ENCODE assay signal across 1 cellular context in the genomic region with DNA sequence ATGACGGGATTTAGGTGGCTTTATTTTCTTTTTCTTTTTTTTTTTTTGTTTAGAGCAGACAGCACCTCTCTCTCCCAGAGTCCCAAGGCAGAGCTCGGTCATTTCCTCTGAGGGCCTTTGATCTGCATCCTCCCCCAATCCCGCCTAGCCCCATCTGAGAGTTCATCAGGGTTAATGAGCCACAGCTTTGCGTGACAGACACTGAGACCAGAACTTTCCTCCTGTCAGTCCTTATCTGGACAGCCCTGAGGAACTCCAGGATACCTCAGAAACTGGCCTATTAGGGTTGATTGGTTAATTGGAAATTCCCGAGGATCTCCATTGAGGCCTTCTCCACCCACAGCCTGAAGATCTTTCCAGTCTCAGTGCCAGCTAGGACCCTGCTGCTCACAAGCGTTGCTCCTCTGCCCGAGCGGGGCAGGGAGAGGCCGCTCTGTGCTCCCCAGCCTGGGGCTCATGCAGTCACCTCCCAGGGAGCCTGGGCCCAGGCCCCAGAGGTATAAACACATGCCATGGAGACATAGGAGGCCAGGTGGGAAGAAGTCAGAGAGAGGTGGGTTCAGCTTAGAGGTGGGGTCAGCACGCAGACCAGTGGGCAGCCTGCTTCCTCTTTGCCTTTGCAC.
TF ChIP-seq lines count a peak whose summit lies in the region.

No MANE protein-coding gene starts in this region.

TF ChIP-seq in HEK293, 187 proteins besides CTCF, POLR2A, EP300 and RAD21 (continued from another document):
- TF ChIP-seq, protein P1, sequence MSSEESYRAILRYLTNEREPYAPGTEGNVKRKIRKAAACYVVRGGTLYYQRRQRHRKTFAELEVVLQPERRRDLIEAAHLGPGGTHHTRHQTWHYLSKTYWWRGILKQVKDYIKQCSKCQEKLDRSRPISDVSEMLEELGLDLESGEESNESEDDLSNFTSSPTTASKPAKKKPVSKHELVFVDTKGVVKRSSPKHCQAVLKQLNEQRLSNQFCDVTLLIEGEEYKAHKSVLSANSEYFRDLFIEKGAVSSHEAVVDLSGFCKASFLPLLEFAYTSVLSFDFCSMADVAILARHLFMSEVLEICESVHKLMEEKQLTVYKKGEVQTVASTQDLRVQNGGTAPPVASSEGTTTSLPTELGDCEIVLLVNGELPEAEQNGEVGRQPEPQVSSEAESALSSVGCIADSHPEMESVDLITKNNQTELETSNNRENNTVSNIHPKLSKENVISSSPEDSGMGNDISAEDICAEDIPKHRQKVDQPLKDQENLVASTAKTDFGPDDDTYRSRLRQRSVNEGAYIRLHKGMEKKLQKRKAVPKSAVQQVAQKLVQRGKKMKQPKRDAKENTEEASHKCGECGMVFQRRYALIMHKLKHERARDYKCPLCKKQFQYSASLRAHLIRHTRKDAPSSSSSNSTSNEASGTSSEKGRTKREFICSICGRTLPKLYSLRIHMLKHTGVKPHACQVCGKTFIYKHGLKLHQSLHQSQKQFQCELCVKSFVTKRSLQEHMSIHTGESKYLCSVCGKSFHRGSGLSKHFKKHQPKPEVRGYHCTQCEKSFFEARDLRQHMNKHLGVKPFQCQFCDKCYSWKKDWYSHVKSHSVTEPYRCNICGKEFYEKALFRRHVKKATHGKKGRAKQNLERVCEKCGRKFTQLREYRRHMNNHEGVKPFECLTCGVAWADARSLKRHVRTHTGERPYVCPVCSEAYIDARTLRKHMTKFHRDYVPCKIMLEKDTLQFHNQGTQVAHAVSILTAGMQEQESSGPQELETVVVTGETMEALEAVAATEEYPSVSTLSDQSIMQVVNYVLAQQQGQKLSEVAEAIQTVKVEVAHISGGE (tag by site-specific recombination; conservative IDR thresholded peaks at IDR 0.05; ENCODE audit: low read depth): no peak
- TF ChIP-seq GLI4 (tag by site-specific recombination; IDR thresholded peaks at IDR 0.05) (no peak), ZNF324 (tag by site-specific recombination; IDR thresholded peaks at IDR 0.05) (no peak), TCF7L2 (IDR thresholded peaks at IDR 0.05; ENCODE audit: borderline replicate concordance, low read depth, low read length) (peak; percentile 48; the same call in 1 of the 2 replicates)
